2 cellular contexts compared by ENCODE assay signal in the genomic region with DNA sequence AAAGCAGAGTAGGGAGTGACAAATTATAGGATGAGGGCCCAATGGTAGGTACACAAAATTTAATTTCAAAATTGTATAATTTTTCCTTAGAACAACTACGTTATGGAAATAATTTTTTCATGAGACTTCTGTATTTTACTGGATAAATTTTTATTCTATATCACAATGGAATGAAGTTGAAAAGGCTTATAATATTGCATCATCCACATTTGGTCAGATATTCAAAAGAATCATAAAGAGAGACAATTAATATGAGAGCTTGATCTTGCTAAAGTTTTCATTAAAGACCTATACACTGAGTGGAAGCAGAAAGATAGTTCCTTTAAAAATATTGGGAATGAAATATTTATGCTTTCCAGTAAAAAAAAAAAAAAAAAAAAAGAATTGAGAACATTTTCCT.
A peak's percentile ranks its signal among the peaks of the same experiment; 100 is the strongest.
TF ChIP-seq lines count a peak whose summit lies in the region.

No MANE protein-coding gene starts in this region.

TF ChIP-seq in HepG2, 621 proteins besides CTCF, POLR2A, EP300 and RAD21 (continued from another document):
- peak; percentile 68 for TF ChIP-seq ATF7 (IDR thresholded peaks at IDR 0.05)
- no peak for TF ChIP-seq ATF7 (CRISPR knock-in tag; IDR thresholded peaks at IDR 0.05)
- TF ChIP-seq ZSCAN12 (CRISPR knock-in tag; IDR thresholded peaks at IDR 0.05): no peak
- TF ChIP-seq CEBPB (IDR thresholded peaks at IDR 0.05; ENCODE audit: borderline replicate concordance, low read depth, low read length): peak; percentile 53; the same call in 1 of the 2 replicates

TF ChIP-seq in K562, 482 proteins besides CTCF, POLR2A, EP300 and RAD21 (continued from another document):
- no peak for TF ChIP-seq KDM5B (IDR thresholded peaks at IDR 0.05; ENCODE audit: insufficient replicate concordance, low read depth, low read length)
- TF ChIP-seq CEBPG (CRISPR knock-in tag; IDR thresholded peaks at IDR 0.05): no peak
- peak; percentile 61 to 92; a peak in 2 of 4 replicates for TF ChIP-seq CEBPG (tag; conservative IDR thresholded peaks at IDR 0.05 in 1 of 2, IDR thresholded peaks at IDR 0.05 in 1 of 2)
- TF ChIP-seq NFYB (IDR thresholded peaks at IDR 0.05; ENCODE audit: extremely low read depth, insufficient read length): no peak
- TF ChIP-seq, protein P1, sequence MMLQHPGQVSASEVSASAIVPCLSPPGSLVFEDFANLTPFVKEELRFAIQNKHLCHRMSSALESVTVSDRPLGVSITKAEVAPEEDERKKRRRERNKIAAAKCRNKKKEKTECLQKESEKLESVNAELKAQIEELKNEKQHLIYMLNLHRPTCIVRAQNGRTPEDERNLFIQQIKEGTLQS (IDR thresholded peaks at IDR 0.05): peak; percentile 75
- TF ChIP-seq, protein P1 (CRISPR knock-in tag; conservative IDR thresholded peaks at IDR 0.05): no peak
- TF ChIP-seq ZNF354B (CRISPR knock-in tag; IDR thresholded peaks at IDR 0.05): no peak
- TF ChIP-seq ZNF347 (CRISPR knock-in tag; IDR thresholded peaks at IDR 0.05; ENCODE audit: low read depth): no peak
- TF ChIP-seq, protein P2, sequence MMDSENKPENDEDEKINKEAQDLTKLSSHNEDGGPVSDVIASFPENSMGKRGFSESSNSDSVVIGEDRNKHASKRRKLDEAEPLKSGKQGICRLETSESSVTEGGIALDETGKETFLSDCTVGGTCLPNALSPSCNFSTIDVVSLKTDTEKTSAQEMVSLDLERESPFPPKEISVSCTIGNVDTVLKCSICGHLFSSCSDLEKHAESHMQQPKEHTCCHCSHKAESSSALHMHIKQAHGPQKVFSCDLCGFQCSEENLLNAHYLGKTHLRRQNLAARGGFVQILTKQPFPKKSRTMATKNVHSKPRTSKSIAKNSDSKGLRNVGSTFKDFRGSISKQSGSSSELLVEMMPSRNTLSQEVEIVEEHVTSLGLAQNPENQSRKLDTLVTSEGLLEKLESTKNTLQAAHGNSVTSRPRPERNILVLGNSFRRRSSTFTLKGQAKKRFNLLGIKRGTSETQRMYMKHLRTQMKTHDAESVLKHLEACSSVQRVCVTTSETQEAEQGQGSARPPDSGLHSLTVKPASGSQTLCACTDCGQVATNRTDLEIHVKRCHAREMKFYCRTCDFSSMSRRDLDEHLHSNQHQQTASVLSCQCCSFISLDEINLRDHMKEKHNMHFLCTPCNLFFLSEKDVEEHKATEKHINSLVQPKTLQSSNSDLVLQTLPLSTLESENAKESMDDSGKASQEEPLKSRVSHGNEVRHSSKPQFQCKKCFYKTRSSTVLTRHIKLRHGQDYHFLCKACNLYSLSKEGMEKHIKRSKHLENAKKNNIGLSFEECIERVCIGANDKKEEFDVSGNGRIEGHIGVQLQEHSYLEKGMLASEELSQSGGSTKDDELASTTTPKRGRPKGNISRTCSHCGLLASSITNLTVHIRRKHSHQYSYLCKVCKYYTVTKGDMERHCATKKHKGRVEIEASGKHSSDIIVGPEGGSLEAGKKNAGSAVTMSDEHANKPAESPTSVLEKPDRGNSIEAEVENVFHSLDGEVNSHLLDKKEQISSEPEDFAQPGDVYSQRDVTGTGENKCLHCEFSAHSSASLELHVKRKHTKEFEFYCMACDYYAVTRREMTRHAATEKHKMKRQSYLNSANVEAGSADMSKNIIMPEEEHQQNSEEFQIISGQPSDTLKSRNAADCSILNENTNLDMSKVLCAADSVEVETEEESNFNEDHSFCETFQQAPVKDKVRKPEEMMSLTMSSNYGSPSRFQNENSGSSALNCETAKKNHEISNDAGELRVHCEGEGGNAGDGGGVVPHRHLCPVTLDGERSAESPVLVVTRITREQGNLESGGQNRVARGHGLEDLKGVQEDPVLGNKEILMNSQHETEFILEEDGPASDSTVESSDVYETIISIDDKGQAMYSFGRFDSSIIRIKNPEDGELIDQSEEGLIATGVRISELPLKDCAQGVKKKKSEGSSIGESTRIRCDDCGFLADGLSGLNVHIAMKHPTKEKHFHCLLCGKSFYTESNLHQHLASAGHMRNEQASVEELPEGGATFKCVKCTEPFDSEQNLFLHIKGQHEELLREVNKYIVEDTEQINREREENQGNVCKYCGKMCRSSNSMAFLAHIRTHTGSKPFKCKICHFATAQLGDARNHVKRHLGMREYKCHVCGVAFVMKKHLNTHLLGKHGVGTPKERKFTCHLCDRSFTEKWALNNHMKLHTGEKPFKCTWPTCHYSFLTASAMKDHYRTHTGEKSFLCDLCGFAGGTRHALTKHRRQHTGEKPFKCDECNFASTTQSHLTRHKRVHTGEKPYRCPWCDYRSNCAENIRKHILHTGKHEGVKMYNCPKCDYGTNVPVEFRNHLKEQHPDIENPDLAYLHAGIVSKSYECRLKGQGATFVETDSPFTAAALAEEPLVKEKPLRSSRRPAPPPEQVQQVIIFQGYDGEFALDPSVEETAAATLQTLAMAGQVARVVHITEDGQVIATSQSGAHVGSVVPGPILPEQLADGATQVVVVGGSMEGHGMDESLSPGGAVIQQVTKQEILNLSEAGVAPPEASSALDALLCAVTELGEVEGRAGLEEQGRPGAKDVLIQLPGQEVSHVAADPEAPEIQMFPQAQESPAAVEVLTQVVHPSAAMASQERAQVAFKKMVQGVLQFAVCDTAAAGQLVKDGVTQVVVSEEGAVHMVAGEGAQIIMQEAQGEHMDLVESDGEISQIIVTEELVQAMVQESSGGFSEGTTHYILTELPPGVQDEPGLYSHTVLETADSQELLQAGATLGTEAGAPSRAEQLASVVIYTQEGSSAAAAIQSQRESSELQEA (IDR thresholded peaks at IDR 0.05; ENCODE audit: low read depth): no peak
- TF ChIP-seq, protein P3, sequence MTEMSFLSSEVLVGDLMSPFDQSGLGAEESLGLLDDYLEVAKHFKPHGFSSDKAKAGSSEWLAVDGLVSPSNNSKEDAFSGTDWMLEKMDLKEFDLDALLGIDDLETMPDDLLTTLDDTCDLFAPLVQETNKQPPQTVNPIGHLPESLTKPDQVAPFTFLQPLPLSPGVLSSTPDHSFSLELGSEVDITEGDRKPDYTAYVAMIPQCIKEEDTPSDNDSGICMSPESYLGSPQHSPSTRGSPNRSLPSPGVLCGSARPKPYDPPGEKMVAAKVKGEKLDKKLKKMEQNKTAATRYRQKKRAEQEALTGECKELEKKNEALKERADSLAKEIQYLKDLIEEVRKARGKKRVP (CRISPR knock-in tag; IDR thresholded peaks at IDR 0.05): 0 out of 2 replicates have a peak, but pooled peaks have one; percentile 37
- TF ChIP-seq, protein P4, sequence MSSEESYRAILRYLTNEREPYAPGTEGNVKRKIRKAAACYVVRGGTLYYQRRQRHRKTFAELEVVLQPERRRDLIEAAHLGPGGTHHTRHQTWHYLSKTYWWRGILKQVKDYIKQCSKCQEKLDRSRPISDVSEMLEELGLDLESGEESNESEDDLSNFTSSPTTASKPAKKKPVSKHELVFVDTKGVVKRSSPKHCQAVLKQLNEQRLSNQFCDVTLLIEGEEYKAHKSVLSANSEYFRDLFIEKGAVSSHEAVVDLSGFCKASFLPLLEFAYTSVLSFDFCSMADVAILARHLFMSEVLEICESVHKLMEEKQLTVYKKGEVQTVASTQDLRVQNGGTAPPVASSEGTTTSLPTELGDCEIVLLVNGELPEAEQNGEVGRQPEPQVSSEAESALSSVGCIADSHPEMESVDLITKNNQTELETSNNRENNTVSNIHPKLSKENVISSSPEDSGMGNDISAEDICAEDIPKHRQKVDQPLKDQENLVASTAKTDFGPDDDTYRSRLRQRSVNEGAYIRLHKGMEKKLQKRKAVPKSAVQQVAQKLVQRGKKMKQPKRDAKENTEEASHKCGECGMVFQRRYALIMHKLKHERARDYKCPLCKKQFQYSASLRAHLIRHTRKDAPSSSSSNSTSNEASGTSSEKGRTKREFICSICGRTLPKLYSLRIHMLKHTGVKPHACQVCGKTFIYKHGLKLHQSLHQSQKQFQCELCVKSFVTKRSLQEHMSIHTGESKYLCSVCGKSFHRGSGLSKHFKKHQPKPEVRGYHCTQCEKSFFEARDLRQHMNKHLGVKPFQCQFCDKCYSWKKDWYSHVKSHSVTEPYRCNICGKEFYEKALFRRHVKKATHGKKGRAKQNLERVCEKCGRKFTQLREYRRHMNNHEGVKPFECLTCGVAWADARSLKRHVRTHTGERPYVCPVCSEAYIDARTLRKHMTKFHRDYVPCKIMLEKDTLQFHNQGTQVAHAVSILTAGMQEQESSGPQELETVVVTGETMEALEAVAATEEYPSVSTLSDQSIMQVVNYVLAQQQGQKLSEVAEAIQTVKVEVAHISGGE (CRISPR knock-in tag; IDR thresholded peaks at IDR 0.05): no peak
- TF ChIP-seq SMARCB1 (IDR thresholded peaks at IDR 0.05; ENCODE audit: insufficient read length, low read depth): no peak
- TF ChIP-seq GATAD2B (IDR thresholded peaks at IDR 0.05; ENCODE audit: borderline replicate concordance): no peak
- TF ChIP-seq, protein P5, sequence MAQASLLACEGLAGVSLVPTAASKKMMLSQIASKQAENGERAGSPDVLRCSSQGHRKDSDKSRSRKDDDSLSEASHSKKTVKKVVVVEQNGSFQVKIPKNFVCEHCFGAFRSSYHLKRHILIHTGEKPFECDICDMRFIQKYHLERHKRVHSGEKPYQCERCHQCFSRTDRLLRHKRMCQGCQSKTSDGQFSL (CRISPR knock-in tag; IDR thresholded peaks at IDR 0.05): no peak
- TF ChIP-seq, protein P5 (tag; IDR thresholded peaks at IDR 0.05): no peak
- TF ChIP-seq BRD4 (IDR thresholded peaks at IDR 0.05): no peak
- peak; percentile 40; the same call in 1 of the 2 replicates for TF ChIP-seq CEBPB (tag; IDR thresholded peaks at IDR 0.05)
- TF ChIP-seq, protein P6, sequence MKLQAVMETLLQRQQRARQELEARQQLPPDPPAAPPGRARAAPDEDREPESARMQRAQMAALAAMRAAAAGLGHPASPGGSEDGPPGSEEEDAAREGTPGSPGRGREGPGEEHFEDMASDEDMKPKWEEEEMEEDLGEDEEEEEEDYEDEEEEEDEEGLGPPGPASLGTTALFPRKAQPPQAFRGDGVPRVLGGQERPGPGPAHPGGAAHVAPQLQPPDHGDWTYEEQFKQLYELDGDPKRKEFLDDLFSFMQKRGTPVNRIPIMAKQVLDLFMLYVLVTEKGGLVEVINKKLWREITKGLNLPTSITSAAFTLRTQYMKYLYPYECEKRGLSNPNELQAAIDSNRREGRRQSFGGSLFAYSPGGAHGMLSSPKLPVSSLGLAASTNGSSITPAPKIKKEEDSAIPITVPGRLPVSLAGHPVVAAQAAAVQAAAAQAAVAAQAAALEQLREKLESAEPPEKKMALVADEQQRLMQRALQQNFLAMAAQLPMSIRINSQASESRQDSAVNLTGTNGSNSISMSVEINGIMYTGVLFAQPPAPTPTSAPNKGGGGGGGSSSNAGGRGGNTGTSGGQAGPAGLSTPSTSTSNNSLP (IDR thresholded peaks at IDR 0.05; ENCODE audit: borderline replicate concordance, low read depth, low read length): no peak
- TF ChIP-seq, protein P7, sequence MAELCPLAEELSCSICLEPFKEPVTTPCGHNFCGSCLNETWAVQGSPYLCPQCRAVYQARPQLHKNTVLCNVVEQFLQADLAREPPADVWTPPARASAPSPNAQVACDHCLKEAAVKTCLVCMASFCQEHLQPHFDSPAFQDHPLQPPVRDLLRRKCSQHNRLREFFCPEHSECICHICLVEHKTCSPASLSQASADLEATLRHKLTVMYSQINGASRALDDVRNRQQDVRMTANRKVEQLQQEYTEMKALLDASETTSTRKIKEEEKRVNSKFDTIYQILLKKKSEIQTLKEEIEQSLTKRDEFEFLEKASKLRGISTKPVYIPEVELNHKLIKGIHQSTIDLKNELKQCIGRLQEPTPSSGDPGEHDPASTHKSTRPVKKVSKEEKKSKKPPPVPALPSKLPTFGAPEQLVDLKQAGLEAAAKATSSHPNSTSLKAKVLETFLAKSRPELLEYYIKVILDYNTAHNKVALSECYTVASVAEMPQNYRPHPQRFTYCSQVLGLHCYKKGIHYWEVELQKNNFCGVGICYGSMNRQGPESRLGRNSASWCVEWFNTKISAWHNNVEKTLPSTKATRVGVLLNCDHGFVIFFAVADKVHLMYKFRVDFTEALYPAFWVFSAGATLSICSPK (IDR thresholded peaks at IDR 0.05; ENCODE audit: borderline replicate concordance): no peak
